15 cellular contexts compared by ENCODE assay signal in the genomic region with DNA sequence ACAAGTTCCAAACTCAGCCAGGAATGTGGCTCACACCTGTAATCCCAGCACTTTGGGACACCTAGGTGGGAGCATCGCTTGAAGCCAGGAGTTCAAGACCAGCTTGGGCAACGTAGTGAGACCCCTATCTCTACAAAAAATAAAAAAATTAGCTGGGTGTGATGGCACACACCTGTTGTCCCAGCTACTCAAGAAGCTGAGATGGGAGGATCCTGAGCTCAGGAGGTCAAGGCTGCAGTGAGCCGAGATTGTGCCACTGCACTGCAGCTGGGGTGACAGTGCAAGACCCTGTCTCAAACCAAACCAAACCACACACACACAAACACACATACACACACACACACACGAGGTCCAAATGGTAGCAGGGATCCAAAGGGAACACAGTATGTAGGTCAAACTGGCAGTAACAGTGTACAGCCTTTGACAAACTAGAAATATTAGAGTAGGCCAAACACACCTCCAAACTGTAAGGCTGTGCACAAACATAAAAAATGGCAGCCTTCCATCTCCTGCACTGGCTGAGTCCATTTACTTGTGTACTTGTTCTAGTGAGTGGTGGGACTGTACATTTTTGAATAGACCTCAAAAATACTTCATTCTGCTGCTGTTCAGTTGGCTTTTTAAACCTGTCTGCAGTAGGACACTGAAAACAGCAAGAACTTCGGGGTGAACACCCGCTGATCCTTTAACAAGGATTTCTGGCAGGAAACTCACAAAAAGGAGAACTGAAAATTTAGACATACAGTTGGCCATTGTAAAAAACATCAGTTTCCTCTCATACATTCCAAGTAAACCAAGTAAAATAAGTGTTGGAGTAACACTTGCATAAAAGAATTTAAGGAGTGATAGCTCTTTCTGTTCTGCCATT. TPM values are rescaled to one million over a fixed set of nuclear protein-coding genes. Genes with fewer than 3 reads are reported as not detected.
DNase-seq lines count a peak whose midpoint lies in the region; ATAC-seq, FAIRE-seq and TF ChIP-seq lines count a peak whose summit lies in the region.
"Had no signal": no experiment of that assay in that cellular context is flagged by ENCODE, and none has a peak within 500 bp of the region (broad histone marks: within the 10 kb centered on the region; RNA-seq: fewer than 3 reads in every experiment).

No MANE protein-coding gene starts in this region.

- no peak for TF ChIP-seq RAD21 in HepG2 (CRISPR knock-in tag; IDR thresholded peaks at IDR 0.05)

- BruUV-seq in HepG2 (replicated peaks; lab: Mats Ljungman, UMichigan) (TSS peak; percentile 65), Panc1 (replicated peaks; lab: Mats Ljungman, UMichigan) (TSS peak; percentile 93)

- H3K4me2 ChIP-seq in HepG2 (ENCODE audit: low read depth, low read length) = no peak overlapping the region

- no peaks in the 10 kb centered on the region for H3K36me3 Mint-ChIP-seq in glutamatergic neuron (ENCODE audit: unreplicated experiment)
- peaks cover 34% of the 10 kb centered on the region for H3K36me3 Mint-ChIP-seq in activated CD8-positive, alpha-beta T cell treated with anti-CD3 and anti-CD28 coated beads for 36 hours (ENCODE audit: low read depth)

- in situ Hi-C loops in HepG2 (cut with HindIII; ENCODE audit: extremely low pct_ligation_motif_present, low pct_unique_long_range_greater_than_20kb) = no loop called here
- in situ Hi-C loops in Panc1 (cut with HindIII; ENCODE audit: low pct_unique_long_range_greater_than_20kb, low sequenced_read_pairs) = no loop called here

- H3K4me1 Mint-ChIP-seq in glutamatergic neuron (ENCODE audit: low read depth, unreplicated experiment) = no peaks in the 10 kb centered on the region
- H3K4me1 Mint-ChIP-seq in activated CD8-positive, alpha-beta T cell treated with anti-CD3 and anti-CD28 coated beads for 36 hours (ENCODE audit: low read depth) = no peaks in the 10 kb centered on the region

- TF ChIP-seq EP300 in HepG2 (IDR thresholded peaks at IDR 0.05; ENCODE audit: low read depth in 2 of 2, low read length in 2 of 2) (no peak), HepG2 (CRISPR knock-in tag; IDR thresholded peaks at IDR 0.05; ENCODE audit: borderline replicate concordance) (no peak)

- FAIRE-seq in HepG2 (lab: Jason Lieb, UNC) (no peak), urothelium cell line (lab: Jason Lieb, UNC) (peak; percentile 50)
- FAIRE-seq: GM18507 had no signal

- no peaks in the 10 kb centered on the region for H4K20me1 ChIP-seq in HepG2 (ENCODE audit: insufficient read depth, low read length)

- ATAC-seq in HepG2 (no peak; the same call in 2 of the 3 replicates), right lobe of liver (no peak), Panc1 (no peak), GM21619 (IDR thresholded peaks at IDR 0.05; ENCODE audit: unreplicated experiment) (no peak)
- ATAC-seq in activated CD8-positive, alpha-beta T cell treated with anti-CD3 and anti-CD28 coated beads for 36 hours = no peak

- TF ChIP-seq POLR2A in HepG2 (IDR thresholded peaks at IDR 0.05; ENCODE audit: insufficient read depth in 1 of 2, low read depth in 2 of 2, low read length in 2 of 2) = no peak
- TF ChIP-seq POLR2A in right lobe of liver (IDR thresholded peaks at IDR 0.05) = no peak

- no peak overlapping the region for H3K9ac ChIP-seq in HepG2 (ENCODE audit: insufficient read depth, low read depth, low read length)

- H2AFZ ChIP-seq in HepG2 (ENCODE audit: low read length) = no peak overlapping the region

- CTCF ChIA-PET in HepG2 (lab: Yijun Ruan, JAX; ENCODE audit: low intra/inter-chr PET ratio, low total read pairs) = no interaction called here
- CTCF ChIA-PET in Panc1 (lab: Charles Lee) = no interaction called here
- CTCF ChIA-PET in activated CD8-positive, alpha-beta T cell treated with anti-CD3 and anti-CD28 coated beads for 36 hours (lab: Charles Lee) = no interaction called here

- H3K27me3 Mint-ChIP-seq in glutamatergic neuron (ENCODE audit: unreplicated experiment) = no peaks in the 10 kb centered on the region
- H3K27me3 Mint-ChIP-seq in activated CD8-positive, alpha-beta T cell treated with anti-CD3 and anti-CD28 coated beads for 36 hours = no peaks in the 10 kb centered on the region

- H3K4me3 ChIP-seq in HepG2 (replicated peaks in 1 of 3; ENCODE audit: insufficient read depth in 1 of 3, low read depth in 2 of 3, low read length in 3 of 3) = no peak overlapping the region
- H3K4me3 ChIP-seq in right lobe of liver = no peak overlapping the region
- H3K4me3 ChIP-seq in Panc1 (ENCODE audit: low read depth in 2 of 2, low read length in 2 of 2) = no peak overlapping the region

- H3K27ac ChIP-seq in HepG2 (ENCODE audit: extremely low read length, insufficient read depth, low read length) = no peak overlapping the region
- no peak overlapping the region for H3K27ac ChIP-seq in right lobe of liver
- H3K27ac ChIP-seq in Panc1 (ENCODE audit: low read length) = no peak overlapping the region

- no peaks in the 10 kb centered on the region for H3K27me3 ChIP-seq in HepG2 (ENCODE audit: control insufficient read depth in 1 of 2, insufficient read depth in 2 of 2, low read length in 2 of 2)
- H3K27me3 ChIP-seq in right lobe of liver = no peaks in the 10 kb centered on the region
- H3K27me3 ChIP-seq in Panc1 (ENCODE audit: control insufficient read depth, insufficient read depth, low read length) = no peaks in the 10 kb centered on the region

- H3K9me3 ChIP-seq in HepG2 (ENCODE audit: low read length) = no peaks in the 10 kb centered on the region
- no peaks in the 10 kb centered on the region for H3K9me3 ChIP-seq in right lobe of liver
- no peaks in the 10 kb centered on the region for H3K9me3 ChIP-seq in Panc1 (ENCODE audit: control insufficient read depth, insufficient read depth, low read depth, low read length)

- H3K4me3 Mint-ChIP-seq in glutamatergic neuron (ENCODE audit: unreplicated experiment) = no peak overlapping the region
- H3K4me3 Mint-ChIP-seq in activated CD8-positive, alpha-beta T cell treated with anti-CD3 and anti-CD28 coated beads for 36 hours = no peak overlapping the region

- H3K79me2 ChIP-seq in HepG2 (ENCODE audit: insufficient read depth, low read length) = no peaks in the 10 kb centered on the region

- intact Hi-C loops in HepG2 (cut with micrococcal nuclease; ENCODE audit: unreplicated experiment) = no loop called here
- intact Hi-C loops in right lobe of liver (cut with DNase I) = no loop called here
- intact Hi-C loops in Panc1 (cut with micrococcal nuclease; ENCODE audit: unreplicated experiment) = no loop called here
- intact Hi-C loops in activated CD8-positive, alpha-beta T cell treated with anti-CD3 and anti-CD28 coated beads for 36 hours (cut with micrococcal nuclease) = no loop called here

- H3K9me3 Mint-ChIP-seq in glutamatergic neuron (ENCODE audit: unreplicated experiment) = no peaks in the 10 kb centered on the region
- no peaks in the 10 kb centered on the region for H3K9me3 Mint-ChIP-seq in activated CD8-positive, alpha-beta T cell treated with anti-CD3 and anti-CD28 coated beads for 36 hours

- 99% methylated on average over 5 of the region's 6 CpGs for WGBS in HepG2 (ENCODE audit: low lambda C conversion rate)
- 86% methylated on average over 5 of the region's 6 CpGs for WGBS in right lobe of liver (ENCODE audit: insufficient coverage, low coverage, low lambda C conversion rate, missing lambda C conversion rate)

- H3K4me1 ChIP-seq in HepG2 (ENCODE audit: insufficient read depth, low read length) = peaks cover 6% of the 10 kb centered on the region
- no peaks in the 10 kb centered on the region for H3K4me1 ChIP-seq in right lobe of liver
- H3K4me1 ChIP-seq in Panc1 (ENCODE audit: control insufficient read depth, insufficient read depth, low read length) = peaks cover 9% of the 10 kb centered on the region; the same call in 1 of the 2 replicates

- DNase-seq in HepG2 (ENCODE audit: low spot score) = no peak
- no peak for DNase-seq in right lobe of liver
- no peak for DNase-seq in Panc1 (ENCODE audit: low read depth, low spot score)
- DNase-seq in glutamatergic neuron = no peak
- no peak for DNase-seq in urothelium cell line (ENCODE audit: low spot score)
- DNase-seq in activated CD8-positive, alpha-beta T cell treated with anti-CD3 and anti-CD28 coated beads for 36 hours = no peak
- no peak for DNase-seq in putamen (ENCODE audit: low spot score)
- DNase-seq: activated CD4-positive, alpha-beta T cell treated with anti-CD3 and anti-CD28 coated beads for 4 hours; activated effector memory CD4-positive, alpha-beta T cell treated with anti-CD3 and anti-CD28 coated beads, Interleukin-2, amount 50 U/mL, for 16 hours; AML-193; central memory CD4-positive, alpha-beta T cell; NCI-H187; T-helper 1 cell had no signal

- no peak for TF ChIP-seq CTCF in HepG2 (CRISPR knock-in tag; IDR thresholded peaks at IDR 0.05)
- no peak for TF ChIP-seq CTCF in right lobe of liver (IDR thresholded peaks at IDR 0.05)
- no peak for TF ChIP-seq CTCF in Panc1 (IDR thresholded peaks at IDR 0.05)
- no peak for TF ChIP-seq CTCF in glutamatergic neuron (IDR thresholded peaks at IDR 0.05; ENCODE audit: partially characterized antibody, unreplicated experiment)
- TF ChIP-seq CTCF in activated CD8-positive, alpha-beta T cell treated with anti-CD3 and anti-CD28 coated beads for 36 hours (IDR thresholded peaks at IDR 0.05) = no peak

- H3K27ac Mint-ChIP-seq in glutamatergic neuron (ENCODE audit: unreplicated experiment) = peak overlapping the region; percentile 31
- H3K27ac Mint-ChIP-seq in activated CD8-positive, alpha-beta T cell treated with anti-CD3 and anti-CD28 coated beads for 36 hours = no peak overlapping the region

- POLR2A ChIA-PET in HepG2 (lab: Yijun Ruan, JAX) (no interaction called here), Panc1 (lab: Charles Lee) (no interaction called here)
- POLR2A ChIA-PET in activated CD8-positive, alpha-beta T cell treated with anti-CD3 and anti-CD28 coated beads for 36 hours (lab: Charles Lee) = interaction anchor here (0.8 to 1.2 kb wide), 2 partner anchors 14 to 61 kb away, joined by 3 read pairs; no protein-coding TSS in a partner anchor

- H3K36me3 ChIP-seq in HepG2 (replicated peaks in 1 of 2; ENCODE audit: control insufficient read depth in 1 of 2, insufficient read depth in 2 of 2, low read length in 2 of 2) (peaks cover 11 to 51% of the 10 kb centered on the region in 2 experiments), right lobe of liver (peaks cover 0 to 27% (median 5%) of the 10 kb centered on the region in 4 donors), Panc1 (ENCODE audit: control insufficient read depth, insufficient read depth, low read length) (peaks cover 10% of the 10 kb centered on the region; the same call in 1 of the 2 replicates)

RNA-seq across cellular contexts. Expression of gene INTS14, which starts 33.6 kb away (rescaled TPM):
- total RNA-seq in HepG2 (2016; rRNA removed; fragmentation: Illumina TruSeq; extraction: Trizol) (52.0 and 57.8 TPM in 2 replicates), right lobe of liver (10 to 100 TPM; 15.3 to 19.8 (median 17.4) TPM), Panc1 (2021; ENCODE audit: unreplicated experiment) (41.2 TPM), glutamatergic neuron (ENCODE audit: unreplicated experiment) (49.5 TPM)
- total RNA-seq in HepG2 (2016; cell fraction: cytosol; rRNA removed; fragmentation: Illumina TruSeq; extraction: Trizol; ENCODE audit: low read depth) = 17.0 and 20.8 TPM in 2 replicates
- 51.9 and 56.4 TPM in 2 replicates for total RNA-seq in HepG2 (2016; cell fraction: insoluble cytoplasmic fraction; rRNA removed; fragmentation: Illumina TruSeq; extraction: Trizol)
- 49.9 and 57.9 TPM in 2 replicates for total RNA-seq in HepG2 (2016; cell fraction: membrane; rRNA removed; fragmentation: Illumina TruSeq; extraction: Trizol)
- total RNA-seq in HepG2 (2016; cell fraction: nucleus; rRNA removed; fragmentation: Illumina TruSeq; extraction: Trizol) = 46.7 and 47.9 TPM in 2 replicates
- 32.9 and 41.4 TPM in 2 replicates for polyA plus RNA-seq in HepG2 (2011; rRNA removed)
- 33.9 and 35.7 TPM in 2 replicates for polyA plus RNA-seq in HepG2 (2011; cell fraction: cytosol; rRNA removed)
- polyA plus RNA-seq in HepG2 (2011; cell fraction: nucleus; rRNA removed) = 38.0 and 47.8 TPM in 2 replicates
- polyA plus RNA-seq in HepG2 (2012) = 19.7 and 28.3 TPM in 2 replicates
- 17.3 and 20.3 TPM in 2 replicates for polyA plus RNA-seq in HepG2 (2016; cell fraction: cytosol; fragmentation: Illumina TruSeq; extraction: Trizol; ENCODE audit: low read depth)
- polyA plus RNA-seq in HepG2 (2016; cell fraction: insoluble cytoplasmic fraction; fragmentation: Illumina TruSeq; extraction: Trizol; ENCODE audit: low read depth) = 50.5 and 52.9 TPM in 2 replicates
- polyA plus RNA-seq in HepG2 (2016; cell fraction: membrane; fragmentation: Illumina TruSeq; extraction: Trizol; ENCODE audit: low read depth) = 34.9 and 41.5 TPM in 2 replicates
- polyA plus RNA-seq in HepG2 (2016; cell fraction: nucleus; fragmentation: Illumina TruSeq; extraction: Trizol; ENCODE audit: insufficient read depth, low read depth) = 61.6 and 62.0 TPM in 2 replicates
- 35.4 and 83.9 TPM in 2 replicates for polyA minus RNA-seq in HepG2 (2011; rRNA and poly(A)+ RNA removed; ENCODE audit: low replicate concordance)
- 26.2 and 26.6 TPM in 2 replicates for polyA minus RNA-seq in HepG2 (2011; cell fraction: cytosol; rRNA and poly(A)+ RNA removed)
- polyA minus RNA-seq in HepG2 (2011; cell fraction: nucleus; rRNA and poly(A)+ RNA removed) = 66.4 and 78.2 TPM in 2 replicates
- polyA plus RNA-seq in Panc1 (2012; ENCODE audit: insufficient read length) = 30.4 TPM
- total RNA-seq in activated CD8-positive, alpha-beta T cell treated with anti-CD3 and anti-CD28 coated beads for 36 hours = 10 to 100 TPM; 47.4 to 48.1 TPM

RNA-seq across cellular contexts. Expression of gene SLC24A1, which starts 44.4 kb away (rescaled TPM):
- total RNA-seq in HepG2 (2016; rRNA removed; fragmentation: Illumina TruSeq; extraction: Trizol) (6.8 and 8.3 TPM in 2 replicates), right lobe of liver (1 to 10 TPM; 1.7 to 5.0 (median 4.8) TPM), Panc1 (2021; ENCODE audit: unreplicated experiment) (13.0 TPM), glutamatergic neuron (ENCODE audit: unreplicated experiment) (4.7 TPM)
- 6.6 and 9.0 TPM in 2 replicates for total RNA-seq in HepG2 (2016; cell fraction: cytosol; rRNA removed; fragmentation: Illumina TruSeq; extraction: Trizol; ENCODE audit: low read depth)
- total RNA-seq in HepG2 (2016; cell fraction: insoluble cytoplasmic fraction; rRNA removed; fragmentation: Illumina TruSeq; extraction: Trizol) = 7.0 and 8.5 TPM in 2 replicates
- total RNA-seq in HepG2 (2016; cell fraction: membrane; rRNA removed; fragmentation: Illumina TruSeq; extraction: Trizol) = 3.9 and 5.4 TPM in 2 replicates
- 9.5 and 9.6 TPM in 2 replicates for total RNA-seq in HepG2 (2016; cell fraction: nucleus; rRNA removed; fragmentation: Illumina TruSeq; extraction: Trizol)
- 4.8 and 5.9 TPM in 2 replicates for polyA plus RNA-seq in HepG2 (2011; rRNA removed)
- polyA plus RNA-seq in HepG2 (2011; cell fraction: cytosol; rRNA removed) = 3.8 and 3.9 TPM in 2 replicates
- 5.0 and 5.5 TPM in 2 replicates for polyA plus RNA-seq in HepG2 (2011; cell fraction: nucleus; rRNA removed)
- polyA plus RNA-seq in HepG2 (2012) = 5.3 and 9.8 TPM in 2 replicates
- 0.87 and 0.99 TPM in 2 replicates for polyA plus RNA-seq in HepG2 (2016; cell fraction: cytosol; fragmentation: Illumina TruSeq; extraction: Trizol; ENCODE audit: low read depth)
- 6.5 and 6.9 TPM in 2 replicates for polyA plus RNA-seq in HepG2 (2016; cell fraction: insoluble cytoplasmic fraction; fragmentation: Illumina TruSeq; extraction: Trizol; ENCODE audit: low read depth)
- polyA plus RNA-seq in HepG2 (2016; cell fraction: membrane; fragmentation: Illumina TruSeq; extraction: Trizol; ENCODE audit: low read depth) = 1.4 and 2.0 TPM in 2 replicates
- 10.2 and 12.9 TPM in 2 replicates for polyA plus RNA-seq in HepG2 (2016; cell fraction: nucleus; fragmentation: Illumina TruSeq; extraction: Trizol; ENCODE audit: insufficient read depth, low read depth)
- 6.8 and 24.1 TPM in 2 replicates for polyA minus RNA-seq in HepG2 (2011; rRNA and poly(A)+ RNA removed; ENCODE audit: low replicate concordance)
- 7.3 and 7.8 TPM in 2 replicates for polyA minus RNA-seq in HepG2 (2011; cell fraction: cytosol; rRNA and poly(A)+ RNA removed)
- 12.4 and 12.7 TPM in 2 replicates for polyA minus RNA-seq in HepG2 (2011; cell fraction: nucleus; rRNA and poly(A)+ RNA removed)
- polyA plus RNA-seq in Panc1 (2012; ENCODE audit: insufficient read length) = 6.9 TPM
- total RNA-seq in activated CD8-positive, alpha-beta T cell treated with anti-CD3 and anti-CD28 coated beads for 36 hours = 1 to 10 TPM; 6.8 to 7.6 TPM

RNA-seq across cellular contexts. Expression of gene HACD3, which starts 47.1 kb away (rescaled TPM):
- total RNA-seq in HepG2 (2016; rRNA removed; fragmentation: Illumina TruSeq; extraction: Trizol) = 108 and 161 TPM in 2 replicates
- total RNA-seq in HepG2 (2016; cell fraction: cytosol; rRNA removed; fragmentation: Illumina TruSeq; extraction: Trizol; ENCODE audit: low read depth) = 13.4 and 13.9 TPM in 2 replicates
- 111 and 164 TPM in 2 replicates for total RNA-seq in HepG2 (2016; cell fraction: insoluble cytoplasmic fraction; rRNA removed; fragmentation: Illumina TruSeq; extraction: Trizol)
- 45.2 and 51.9 TPM in 2 replicates for total RNA-seq in HepG2 (2016; cell fraction: membrane; rRNA removed; fragmentation: Illumina TruSeq; extraction: Trizol)
- total RNA-seq in HepG2 (2016; cell fraction: nucleus; rRNA removed; fragmentation: Illumina TruSeq; extraction: Trizol) = 114 and 134 TPM in 2 replicates
- polyA plus RNA-seq in HepG2 (2011; rRNA removed) = 71.5 and 73.6 TPM in 2 replicates
- 49.0 and 79.5 TPM in 2 replicates for polyA plus RNA-seq in HepG2 (2011; cell fraction: cytosol; rRNA removed)
- 13.2 and 18.7 TPM in 2 replicates for polyA plus RNA-seq in HepG2 (2011; cell fraction: nucleus; rRNA removed)
- polyA plus RNA-seq in HepG2 (2012) = 93.0 and 111 TPM in 2 replicates
- 10.0 and 10.2 TPM in 2 replicates for polyA plus RNA-seq in HepG2 (2016; cell fraction: cytosol; fragmentation: Illumina TruSeq; extraction: Trizol; ENCODE audit: low read depth)
- 78.4 and 81.1 TPM in 2 replicates for polyA plus RNA-seq in HepG2 (2016; cell fraction: insoluble cytoplasmic fraction; fragmentation: Illumina TruSeq; extraction: Trizol; ENCODE audit: low read depth)
- 21.7 and 24.2 TPM in 2 replicates for polyA plus RNA-seq in HepG2 (2016; cell fraction: membrane; fragmentation: Illumina TruSeq; extraction: Trizol; ENCODE audit: low read depth)
- 124 TPM in 2 replicates for polyA plus RNA-seq in HepG2 (2016; cell fraction: nucleus; fragmentation: Illumina TruSeq; extraction: Trizol; ENCODE audit: insufficient read depth, low read depth)
- polyA minus RNA-seq in HepG2 (2011; rRNA and poly(A)+ RNA removed; ENCODE audit: low replicate concordance) = 84.1 and 114 TPM in 2 replicates
- 61.3 and 74.8 TPM in 2 replicates for polyA minus RNA-seq in HepG2 (2011; cell fraction: cytosol; rRNA and poly(A)+ RNA removed)
- polyA minus RNA-seq in HepG2 (2011; cell fraction: nucleus; rRNA and poly(A)+ RNA removed) = 39.7 and 52.5 TPM in 2 replicates
- 10 to 100 TPM; 48.7 to 73.9 (median 61.7) TPM for total RNA-seq in right lobe of liver
- 83.2 TPM for total RNA-seq in Panc1 (2021; ENCODE audit: unreplicated experiment)
- 64.8 TPM for polyA plus RNA-seq in Panc1 (2012; ENCODE audit: insufficient read length)
- 200 TPM for total RNA-seq in glutamatergic neuron (ENCODE audit: unreplicated experiment)
- 10 to 100 TPM; 30.2 to 32.5 TPM for total RNA-seq in activated CD8-positive, alpha-beta T cell treated with anti-CD3 and anti-CD28 coated beads for 36 hours

RNA-seq across cellular contexts. Expression of gene DPP8, which starts 59.9 kb away (rescaled TPM):
- total RNA-seq in HepG2 (2016; rRNA removed; fragmentation: Illumina TruSeq; extraction: Trizol) (26.3 and 34.8 TPM in 2 replicates), right lobe of liver (10 to 100 TPM in 3 of 6 experiments, 1 to 10 TPM in 3; 7.6 to 12.3 (median 10.3) TPM), Panc1 (2021; ENCODE audit: unreplicated experiment) (36.2 TPM), glutamatergic neuron (ENCODE audit: unreplicated experiment) (33.4 TPM)
- 23.0 and 25.9 TPM in 2 replicates for total RNA-seq in HepG2 (2016; cell fraction: cytosol; rRNA removed; fragmentation: Illumina TruSeq; extraction: Trizol; ENCODE audit: low read depth)
- total RNA-seq in HepG2 (2016; cell fraction: insoluble cytoplasmic fraction; rRNA removed; fragmentation: Illumina TruSeq; extraction: Trizol) = 26.4 and 32.7 TPM in 2 replicates
- total RNA-seq in HepG2 (2016; cell fraction: membrane; rRNA removed; fragmentation: Illumina TruSeq; extraction: Trizol) = 20.1 and 21.7 TPM in 2 replicates
- total RNA-seq in HepG2 (2016; cell fraction: nucleus; rRNA removed; fragmentation: Illumina TruSeq; extraction: Trizol) = 23.4 and 30.5 TPM in 2 replicates
- polyA plus RNA-seq in HepG2 (2011; rRNA removed) = 13.5 and 18.0 TPM in 2 replicates
- polyA plus RNA-seq in HepG2 (2011; cell fraction: cytosol; rRNA removed) = 9.2 and 11.8 TPM in 2 replicates
- polyA plus RNA-seq in HepG2 (2011; cell fraction: nucleus; rRNA removed) = 9.5 and 12.0 TPM in 2 replicates
- 15.2 and 16.0 TPM in 2 replicates for polyA plus RNA-seq in HepG2 (2012)
- polyA plus RNA-seq in HepG2 (2016; cell fraction: cytosol; fragmentation: Illumina TruSeq; extraction: Trizol; ENCODE audit: low read depth) = 7.7 and 8.5 TPM in 2 replicates
- 18.8 and 20.8 TPM in 2 replicates for polyA plus RNA-seq in HepG2 (2016; cell fraction: insoluble cytoplasmic fraction; fragmentation: Illumina TruSeq; extraction: Trizol; ENCODE audit: low read depth)
- polyA plus RNA-seq in HepG2 (2016; cell fraction: membrane; fragmentation: Illumina TruSeq; extraction: Trizol; ENCODE audit: low read depth) = 6.8 and 8.8 TPM in 2 replicates
- 17.3 and 23.0 TPM in 2 replicates for polyA plus RNA-seq in HepG2 (2016; cell fraction: nucleus; fragmentation: Illumina TruSeq; extraction: Trizol; ENCODE audit: insufficient read depth, low read depth)
- 18.4 and 28.2 TPM in 2 replicates for polyA minus RNA-seq in HepG2 (2011; rRNA and poly(A)+ RNA removed; ENCODE audit: low replicate concordance)
- polyA minus RNA-seq in HepG2 (2011; cell fraction: cytosol; rRNA and poly(A)+ RNA removed) = 22.0 and 23.1 TPM in 2 replicates
- 62.6 and 67.9 TPM in 2 replicates for polyA minus RNA-seq in HepG2 (2011; cell fraction: nucleus; rRNA and poly(A)+ RNA removed)
- polyA plus RNA-seq in Panc1 (2012; ENCODE audit: insufficient read length) = 18.0 TPM
- total RNA-seq in activated CD8-positive, alpha-beta T cell treated with anti-CD3 and anti-CD28 coated beads for 36 hours = 10 to 100 TPM; 27.7 to 32.6 TPM
